Comparison of ENCODE assay signal across 11 cellular contexts in genomic region chr12:122909442-122910288, GRCh38. TPM values are rescaled to one million over a fixed set of nuclear protein-coding genes. Genes with fewer than 3 reads are reported as not detected.
DNase-seq lines count a peak whose midpoint lies in the region; ATAC-seq and TF ChIP-seq lines count a peak whose summit lies in the region.
"Had no signal": no experiment of that assay in that cellular context is flagged by ENCODE, and none has a peak within 500 bp of the region (broad histone marks: within the 10 kb centered on the region; RNA-seq: fewer than 3 reads in every experiment).

No MANE protein-coding gene starts in this region.

- no peaks in the 10 kb centered on the region for H3K9me2 ChIP-seq in GM23338 (ENCODE audit: insufficient read depth)

- H3K4me3 ChIP-seq in GM23338 (no peak overlapping the region), aorta (ENCODE audit: low read length in 2 of 2) (no peak overlapping the region)
- H3K4me3 ChIP-seq: HAP-1 had no signal

- H3K27ac ChIP-seq in GM23338 (ENCODE audit: low read depth) (no peak overlapping the region), aorta (ENCODE audit: low read depth in 1 of 2, low read length in 2 of 2) (no peak overlapping the region)

- H3K27ac Mint-ChIP-seq in GM23338: no peak overlapping the region; the same call in 1 of the 2 replicates
- no peak overlapping the region for H3K27ac Mint-ChIP-seq in stimulated activated effector memory CD8-positive, alpha-beta T cell treated with anti-CD3 and anti-CD28 coated beads, Interleukin-12 subunit alpha, Interleukin-12 subunit beta, amount 100 ng/mL, for 72 hours
- H3K27ac Mint-ChIP-seq: activated naive CD4-positive, alpha-beta T cell treated with anti-CD3 and anti-CD28 coated beads, Interleukin-2, amount 50 U/mL, for 24 hours; memory B cell had no signal

- no peaks in the 10 kb centered on the region; the same call in 1 of the 2 replicates for H4K20me1 ChIP-seq in GM23338 (replicated peaks; ENCODE audit: insufficient read depth)

- H3K36me3 Mint-ChIP-seq in GM23338 (ENCODE audit: low read depth): no peaks in the 10 kb centered on the region
- no peaks in the 10 kb centered on the region for H3K36me3 Mint-ChIP-seq in stimulated activated effector memory CD8-positive, alpha-beta T cell treated with anti-CD3 and anti-CD28 coated beads, Interleukin-12 subunit alpha, Interleukin-12 subunit beta, amount 100 ng/mL, for 72 hours
- H3K36me3 Mint-ChIP-seq: activated naive CD4-positive, alpha-beta T cell treated with anti-CD3 and anti-CD28 coated beads, Interleukin-2, amount 50 U/mL, for 24 hours; memory B cell had no signal

- intact Hi-C loops in head of caudate nucleus (cut with DNase I): no loop called here
- intact Hi-C loops in aorta (cut with DNase I): no loop called here

- DNase-seq in GM23338 (ENCODE audit: low spot score): peak; percentile 45
- DNase-seq in NCI-H510A (lab: John Stamatoyannopoulos, UW): peak; percentile 65
- peak; percentile 41 to 89 (median 75) for DNase-seq in head of caudate nucleus
- DNase-seq in pons (ENCODE audit: low spot score): peak; percentile 91
- no peak for DNase-seq in aorta
- no peak for DNase-seq in NCI-H226
- no peak for DNase-seq in stimulated activated effector memory CD8-positive, alpha-beta T cell treated with anti-CD3 and anti-CD28 coated beads, Interleukin-12 subunit alpha, Interleukin-12 subunit beta, amount 100 ng/mL, for 72 hours (ENCODE audit: low spot score in 2 of 2)
- DNase-seq in GDM1 (lab: John Stamatoyannopoulos, UW): no peak

- no peaks in the 10 kb centered on the region; the same call in 2 of the 3 replicates for H3K9me3 Mint-ChIP-seq in GM23338
- no peaks in the 10 kb centered on the region for H3K9me3 Mint-ChIP-seq in stimulated activated effector memory CD8-positive, alpha-beta T cell treated with anti-CD3 and anti-CD28 coated beads, Interleukin-12 subunit alpha, Interleukin-12 subunit beta, amount 100 ng/mL, for 72 hours
- H3K9me3 Mint-ChIP-seq: activated naive CD4-positive, alpha-beta T cell treated with anti-CD3 and anti-CD28 coated beads, Interleukin-2, amount 50 U/mL, for 24 hours; memory B cell had no signal

- H3K36me3 ChIP-seq in GM23338 (ENCODE audit: insufficient read depth) (no peaks in the 10 kb centered on the region), aorta (ENCODE audit: control insufficient read depth in 1 of 2, insufficient read depth in 2 of 2, low read length in 1 of 2) (no peaks in the 10 kb centered on the region)
- H3K36me3 ChIP-seq: HAP-1 had no signal

- H3K4me2 ChIP-seq in GM23338: peak overlapping the region; percentile 55

- peaks cover 5% of the 10 kb centered on the region for H3K27me3 Mint-ChIP-seq in GM23338 (ENCODE audit: insufficient read depth, low read depth, poor library complexity)
- H3K27me3 Mint-ChIP-seq: activated naive CD4-positive, alpha-beta T cell treated with anti-CD3 and anti-CD28 coated beads, Interleukin-2, amount 50 U/mL, for 24 hours had no signal

- H3K4me1 ChIP-seq in GM23338 (ENCODE audit: insufficient read depth) (peaks cover 5% of the 10 kb centered on the region), aorta (ENCODE audit: control insufficient read depth in 1 of 2, insufficient read depth in 2 of 2, low read length in 2 of 2) (no peaks in the 10 kb centered on the region)
- H3K4me1 ChIP-seq: HAP-1 had no signal

- H3K27me3 ChIP-seq in GM23338 (ENCODE audit: insufficient read depth) (no peaks in the 10 kb centered on the region), aorta (ENCODE audit: control insufficient read depth in 1 of 2, insufficient read depth in 2 of 2, low read length in 1 of 2) (no peaks in the 10 kb centered on the region)

- H3K4me1 Mint-ChIP-seq in GM23338: peaks cover 12% of the 10 kb centered on the region
- H3K4me1 Mint-ChIP-seq in stimulated activated effector memory CD8-positive, alpha-beta T cell treated with anti-CD3 and anti-CD28 coated beads, Interleukin-12 subunit alpha, Interleukin-12 subunit beta, amount 100 ng/mL, for 72 hours: no peaks in the 10 kb centered on the region
- H3K4me1 Mint-ChIP-seq: activated naive CD4-positive, alpha-beta T cell treated with anti-CD3 and anti-CD28 coated beads, Interleukin-2, amount 50 U/mL, for 24 hours had no signal

- WGBS in aorta, 2 donors: 39 to 44% methylated on average over 12 of the region's 12 CpGs

- H3K9me3 ChIP-seq in aorta (ENCODE audit: control insufficient read depth, low read length): no peaks in the 10 kb centered on the region
- H3K9me3 ChIP-seq: HAP-1 had no signal

- H3K79me2 ChIP-seq in GM23338 (replicated peaks; ENCODE audit: insufficient read depth): no peaks in the 10 kb centered on the region

- ATAC-seq in GM23338 (peak; percentile 91), aorta (ENCODE audit: low FRiP score) (no peak)
- ATAC-seq in stimulated activated effector memory CD8-positive, alpha-beta T cell treated with anti-CD3 and anti-CD28 coated beads, Interleukin-12 subunit alpha, Interleukin-12 subunit beta, amount 100 ng/mL, for 72 hours: no peak

- H2AFZ ChIP-seq in GM23338: no peak overlapping the region

- no peak for TF ChIP-seq CTCF in GM23338 (conservative IDR thresholded peaks at IDR 0.05; ENCODE audit: low read depth in 2 of 2)

- H3K4me3 Mint-ChIP-seq in GM23338: peak overlapping the region; percentile 23; the same call in 1 of the 3 replicates
- H3K4me3 Mint-ChIP-seq in stimulated activated effector memory CD8-positive, alpha-beta T cell treated with anti-CD3 and anti-CD28 coated beads, Interleukin-12 subunit alpha, Interleukin-12 subunit beta, amount 100 ng/mL, for 72 hours: no peak overlapping the region
- H3K4me3 Mint-ChIP-seq: activated naive CD4-positive, alpha-beta T cell treated with anti-CD3 and anti-CD28 coated beads, Interleukin-2, amount 50 U/mL, for 24 hours; memory B cell had no signal

- H3F3A ChIP-seq in GM23338 (replicated peaks; ENCODE audit: low read depth): no peaks in the 10 kb centered on the region

TF ChIP-seq in GM23338, 12 proteins besides CTCF, POLR2A, EP300 and RAD21 (continues in another document):
- TF ChIP-seq STAT1 (IDR thresholded peaks at IDR 0.05; ENCODE audit: unreplicated experiment) (no peak), NANOG (IDR thresholded peaks at IDR 0.05; ENCODE audit: borderline replicate concordance) (no peak), ZNF331 (CRISPR knock-in tag; IDR thresholded peaks at IDR 0.05; ENCODE audit: low read depth) (no peak), EZH2phosphoT487 (IDR thresholded peaks at IDR 0.05; ENCODE audit: unreplicated experiment) (no peak)

RNA-seq across cellular contexts. Expression of gene VPS37B, which starts 13.7 kb away (rescaled TPM):
- 10.4 and 10.9 TPM in 2 replicates for total RNA-seq in GM23338 (2014; rRNA removed; shearing (Covaris generic))
- polyA plus RNA-seq in GM23338 (2016; fragmentation: Nextera tagmentation; extraction: Ambion mirVana) (6.7 and 6.8 TPM in 2 replicates), aorta (10 to 100 TPM in 1 of 2 donors, 1 to 10 TPM in 1; 7.4 to 17.6 TPM)
- 10 to 100 TPM; 27.1 to 36.4 TPM for total RNA-seq in aorta

RNA-seq across cellular contexts. Expression of gene ABCB9, which starts 56.6 kb away (rescaled TPM):
- total RNA-seq in GM23338 (2014; rRNA removed; shearing (Covaris generic)): 7.0 and 7.7 TPM in 2 replicates
- polyA plus RNA-seq in GM23338 (2016; fragmentation: Nextera tagmentation; extraction: Ambion mirVana): 1.2 and 1.4 TPM in 2 replicates
- total RNA-seq in aorta: 10 to 100 TPM in 1 of 2 donors, 1 to 10 TPM in 1; 5.9 to 13.0 TPM
- polyA plus RNA-seq in aorta: 1 to 10 TPM; 1.1 to 6.6 TPM

Comparison
In these comparisons a context has a peak if more than half of its experiments do, and no peak if none do; other contexts are left out.
1. DNase-seq: peak in GM23338 (single experiment), NCI-H510A (single experiment), head of caudate nucleus (42 of 42) and pons (single experiment); none in aorta (0 of 2), NCI-H226 (single experiment), stimulated activated effector memory CD8-positive, alpha-beta T cell treated with anti-CD3 and anti-CD28 coated beads, Interleukin-12 subunit alpha, Interleukin-12 subunit beta, amount 100 ng/mL, for 72 hours (0 of 2) and GDM1 (single experiment).